ENCODE assay signal across 2 cellular contexts in the genomic region with DNA sequence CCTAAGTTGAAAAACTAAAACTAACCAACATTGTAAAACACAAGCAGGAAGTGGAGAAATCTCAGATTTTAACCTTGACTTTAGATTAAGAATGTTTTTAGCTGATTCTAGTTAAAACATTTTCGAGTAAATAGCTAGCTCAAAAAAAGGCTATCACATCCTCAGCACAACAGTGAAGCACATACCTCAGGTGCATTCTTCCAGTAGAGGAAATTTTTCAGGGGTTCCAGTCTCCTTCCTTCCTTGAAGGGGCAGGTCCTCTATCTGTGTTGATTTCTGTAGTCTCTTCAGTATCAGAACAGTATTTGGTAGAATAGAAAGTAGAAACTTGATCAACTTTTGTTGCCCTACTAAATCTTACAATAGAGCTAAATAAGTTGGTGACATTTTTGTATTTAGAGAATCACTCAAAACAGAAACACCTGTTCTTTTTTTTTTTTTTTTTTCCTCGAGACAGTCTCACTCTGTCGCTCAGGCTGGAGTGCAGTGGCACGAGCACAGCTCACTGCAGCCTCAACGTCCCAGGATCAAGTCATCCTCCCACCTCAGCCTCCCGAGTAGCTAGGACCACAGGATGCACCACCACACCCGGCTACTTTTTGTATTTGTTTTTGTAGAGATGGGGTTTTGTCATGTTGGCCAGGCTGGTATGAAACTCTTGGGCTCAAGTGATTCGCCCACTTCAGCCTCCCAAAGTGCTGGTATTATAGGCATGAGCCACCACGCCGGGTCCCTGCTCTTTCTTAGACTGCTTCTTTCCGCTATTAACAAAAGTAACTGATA.
TF ChIP-seq lines count a peak whose summit lies in the region.

No MANE protein-coding gene starts in this region.

TF ChIP-seq in liver, 16 proteins besides CTCF, POLR2A, EP300 and RAD21 (continued from another document):
- TF ChIP-seq, protein P1, sequence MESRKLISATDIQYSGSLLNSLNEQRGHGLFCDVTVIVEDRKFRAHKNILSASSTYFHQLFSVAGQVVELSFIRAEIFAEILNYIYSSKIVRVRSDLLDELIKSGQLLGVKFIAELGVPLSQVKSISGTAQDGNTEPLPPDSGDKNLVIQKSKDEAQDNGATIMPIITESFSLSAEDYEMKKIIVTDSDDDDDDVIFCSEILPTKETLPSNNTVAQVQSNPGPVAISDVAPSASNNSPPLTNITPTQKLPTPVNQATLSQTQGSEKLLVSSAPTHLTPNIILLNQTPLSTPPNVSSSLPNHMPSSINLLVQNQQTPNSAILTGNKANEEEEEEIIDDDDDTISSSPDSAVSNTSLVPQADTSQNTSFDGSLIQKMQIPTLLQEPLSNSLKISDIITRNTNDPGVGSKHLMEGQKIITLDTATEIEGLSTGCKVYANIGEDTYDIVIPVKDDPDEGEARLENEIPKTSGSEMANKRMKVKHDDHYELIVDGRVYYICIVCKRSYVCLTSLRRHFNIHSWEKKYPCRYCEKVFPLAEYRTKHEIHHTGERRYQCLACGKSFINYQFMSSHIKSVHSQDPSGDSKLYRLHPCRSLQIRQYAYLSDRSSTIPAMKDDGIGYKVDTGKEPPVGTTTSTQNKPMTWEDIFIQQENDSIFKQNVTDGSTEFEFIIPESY (IDR thresholded peaks at IDR 0.05) = no peak
- TF ChIP-seq HNF4G (IDR thresholded peaks at IDR 0.05) = no peak
- TF ChIP-seq, protein P2, sequence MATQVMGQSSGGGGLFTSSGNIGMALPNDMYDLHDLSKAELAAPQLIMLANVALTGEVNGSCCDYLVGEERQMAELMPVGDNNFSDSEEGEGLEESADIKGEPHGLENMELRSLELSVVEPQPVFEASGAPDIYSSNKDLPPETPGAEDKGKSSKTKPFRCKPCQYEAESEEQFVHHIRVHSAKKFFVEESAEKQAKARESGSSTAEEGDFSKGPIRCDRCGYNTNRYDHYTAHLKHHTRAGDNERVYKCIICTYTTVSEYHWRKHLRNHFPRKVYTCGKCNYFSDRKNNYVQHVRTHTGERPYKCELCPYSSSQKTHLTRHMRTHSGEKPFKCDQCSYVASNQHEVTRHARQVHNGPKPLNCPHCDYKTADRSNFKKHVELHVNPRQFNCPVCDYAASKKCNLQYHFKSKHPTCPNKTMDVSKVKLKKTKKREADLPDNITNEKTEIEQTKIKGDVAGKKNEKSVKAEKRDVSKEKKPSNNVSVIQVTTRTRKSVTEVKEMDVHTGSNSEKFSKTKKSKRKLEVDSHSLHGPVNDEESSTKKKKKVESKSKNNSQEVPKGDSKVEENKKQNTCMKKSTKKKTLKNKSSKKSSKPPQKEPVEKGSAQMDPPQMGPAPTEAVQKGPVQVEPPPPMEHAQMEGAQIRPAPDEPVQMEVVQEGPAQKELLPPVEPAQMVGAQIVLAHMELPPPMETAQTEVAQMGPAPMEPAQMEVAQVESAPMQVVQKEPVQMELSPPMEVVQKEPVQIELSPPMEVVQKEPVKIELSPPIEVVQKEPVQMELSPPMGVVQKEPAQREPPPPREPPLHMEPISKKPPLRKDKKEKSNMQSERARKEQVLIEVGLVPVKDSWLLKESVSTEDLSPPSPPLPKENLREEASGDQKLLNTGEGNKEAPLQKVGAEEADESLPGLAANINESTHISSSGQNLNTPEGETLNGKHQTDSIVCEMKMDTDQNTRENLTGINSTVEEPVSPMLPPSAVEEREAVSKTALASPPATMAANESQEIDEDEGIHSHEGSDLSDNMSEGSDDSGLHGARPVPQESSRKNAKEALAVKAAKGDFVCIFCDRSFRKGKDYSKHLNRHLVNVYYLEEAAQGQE (IDR thresholded peaks at IDR 0.05) = no peak
- no peak for TF ChIP-seq RXRA (IDR thresholded peaks at IDR 0.05)
- TF ChIP-seq FOXA1 (IDR thresholded peaks at IDR 0.05) = no peak
- no peak for TF ChIP-seq EGR1 (IDR thresholded peaks at IDR 0.05; ENCODE audit: low read depth in 2 of 2)
- TF ChIP-seq GABPA (IDR thresholded peaks at IDR 0.05 in 1 of 2, conservative IDR thresholded peaks at IDR 0.05 in 1 of 2) = no peak
- TF ChIP-seq, protein P3, sequence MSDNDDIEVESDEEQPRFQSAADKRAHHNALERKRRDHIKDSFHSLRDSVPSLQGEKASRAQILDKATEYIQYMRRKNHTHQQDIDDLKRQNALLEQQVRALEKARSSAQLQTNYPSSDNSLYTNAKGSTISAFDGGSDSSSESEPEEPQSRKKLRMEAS (IDR thresholded peaks at IDR 0.05) = no peak
- no peak for TF ChIP-seq SP1 (IDR thresholded peaks at IDR 0.05)
- TF ChIP-seq, protein P4, sequence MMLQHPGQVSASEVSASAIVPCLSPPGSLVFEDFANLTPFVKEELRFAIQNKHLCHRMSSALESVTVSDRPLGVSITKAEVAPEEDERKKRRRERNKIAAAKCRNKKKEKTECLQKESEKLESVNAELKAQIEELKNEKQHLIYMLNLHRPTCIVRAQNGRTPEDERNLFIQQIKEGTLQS (IDR thresholded peaks at IDR 0.05) = no peak
- TF ChIP-seq HNF4A (conservative IDR thresholded peaks at IDR 0.05) = no peak
TF ChIP-seq in liver: peak in this region for 0.

TF ChIP-seq in HepG2, 621 proteins besides CTCF, POLR2A, EP300 and RAD21 (continued from another document):
- TF ChIP-seq, protein P5, sequence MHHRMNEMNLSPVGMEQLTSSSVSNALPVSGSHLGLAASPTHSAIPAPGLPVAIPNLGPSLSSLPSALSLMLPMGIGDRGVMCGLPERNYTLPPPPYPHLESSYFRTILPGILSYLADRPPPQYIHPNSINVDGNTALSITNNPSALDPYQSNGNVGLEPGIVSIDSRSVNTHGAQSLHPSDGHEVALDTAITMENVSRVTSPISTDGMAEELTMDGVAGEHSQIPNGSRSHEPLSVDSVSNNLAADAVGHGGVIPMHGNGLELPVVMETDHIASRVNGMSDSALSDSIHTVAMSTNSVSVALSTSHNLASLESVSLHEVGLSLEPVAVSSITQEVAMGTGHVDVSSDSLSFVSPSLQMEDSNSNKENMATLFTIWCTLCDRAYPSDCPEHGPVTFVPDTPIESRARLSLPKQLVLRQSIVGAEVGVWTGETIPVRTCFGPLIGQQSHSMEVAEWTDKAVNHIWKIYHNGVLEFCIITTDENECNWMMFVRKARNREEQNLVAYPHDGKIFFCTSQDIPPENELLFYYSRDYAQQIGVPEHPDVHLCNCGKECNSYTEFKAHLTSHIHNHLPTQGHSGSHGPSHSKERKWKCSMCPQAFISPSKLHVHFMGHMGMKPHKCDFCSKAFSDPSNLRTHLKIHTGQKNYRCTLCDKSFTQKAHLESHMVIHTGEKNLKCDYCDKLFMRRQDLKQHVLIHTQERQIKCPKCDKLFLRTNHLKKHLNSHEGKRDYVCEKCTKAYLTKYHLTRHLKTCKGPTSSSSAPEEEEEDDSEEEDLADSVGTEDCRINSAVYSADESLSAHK (CRISPR knock-in tag; IDR thresholded peaks at IDR 0.05; ENCODE audit: borderline replicate concordance) = no peak
- TF ChIP-seq ZNF337 (CRISPR knock-in tag; IDR thresholded peaks at IDR 0.05; ENCODE audit: borderline replicate concordance, low read depth) (no peak), AGO2 (optimal IDR thresholded peaks at IDR 0.05; ENCODE audit: low read depth, low read length) (no peak), AKAP8 (CRISPR knock-in tag; IDR thresholded peaks at IDR 0.05) (no peak), NONO (IDR thresholded peaks at IDR 0.05) (no peak), NONO (CRISPR knock-in tag; conservative IDR thresholded peaks at IDR 0.05) (no peak), ZNF619 (CRISPR knock-in tag; IDR thresholded peaks at IDR 0.05) (no peak), ZNF737 (CRISPR knock-in tag; IDR thresholded peaks at IDR 0.05; ENCODE audit: borderline replicate concordance) (no peak), ZNF326 (CRISPR knock-in tag; IDR thresholded peaks at IDR 0.05; ENCODE audit: borderline replicate concordance) (no peak), FOXA3 (CRISPR knock-in tag; IDR thresholded peaks at IDR 0.05) (no peak), MED13 (CRISPR knock-in tag; IDR thresholded peaks at IDR 0.05) (no peak), FIP1L1 (IDR thresholded peaks at IDR 0.05; ENCODE audit: borderline replicate concordance, insufficient read depth, low read depth, low read length) (no peak), ZNF552 (CRISPR knock-in tag; IDR thresholded peaks at IDR 0.05; ENCODE audit: borderline replicate concordance) (no peak)
- TF ChIP-seq, protein P6, sequence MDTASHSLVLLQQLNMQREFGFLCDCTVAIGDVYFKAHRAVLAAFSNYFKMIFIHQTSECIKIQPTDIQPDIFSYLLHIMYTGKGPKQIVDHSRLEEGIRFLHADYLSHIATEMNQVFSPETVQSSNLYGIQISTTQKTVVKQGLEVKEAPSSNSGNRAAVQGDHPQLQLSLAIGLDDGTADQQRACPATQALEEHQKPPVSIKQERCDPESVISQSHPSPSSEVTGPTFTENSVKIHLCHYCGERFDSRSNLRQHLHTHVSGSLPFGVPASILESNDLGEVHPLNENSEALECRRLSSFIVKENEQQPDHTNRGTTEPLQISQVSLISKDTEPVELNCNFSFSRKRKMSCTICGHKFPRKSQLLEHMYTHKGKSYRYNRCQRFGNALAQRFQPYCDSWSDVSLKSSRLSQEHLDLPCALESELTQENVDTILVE (CRISPR knock-in tag; IDR thresholded peaks at IDR 0.05) = no peak
- TF ChIP-seq, protein P7, sequence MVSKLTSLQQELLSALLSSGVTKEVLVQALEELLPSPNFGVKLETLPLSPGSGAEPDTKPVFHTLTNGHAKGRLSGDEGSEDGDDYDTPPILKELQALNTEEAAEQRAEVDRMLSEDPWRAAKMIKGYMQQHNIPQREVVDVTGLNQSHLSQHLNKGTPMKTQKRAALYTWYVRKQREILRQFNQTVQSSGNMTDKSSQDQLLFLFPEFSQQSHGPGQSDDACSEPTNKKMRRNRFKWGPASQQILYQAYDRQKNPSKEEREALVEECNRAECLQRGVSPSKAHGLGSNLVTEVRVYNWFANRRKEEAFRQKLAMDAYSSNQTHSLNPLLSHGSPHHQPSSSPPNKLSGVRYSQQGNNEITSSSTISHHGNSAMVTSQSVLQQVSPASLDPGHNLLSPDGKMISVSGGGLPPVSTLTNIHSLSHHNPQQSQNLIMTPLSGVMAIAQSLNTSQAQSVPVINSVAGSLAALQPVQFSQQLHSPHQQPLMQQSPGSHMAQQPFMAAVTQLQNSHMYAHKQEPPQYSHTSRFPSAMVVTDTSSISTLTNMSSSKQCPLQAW (CRISPR knock-in tag; IDR thresholded peaks at IDR 0.05) = no peak
